In genomic region chr20:49104365-49104648, GRCh38 we compare ENCODE assay signal across 2 cellular contexts.
TF ChIP-seq lines count a peak whose summit lies in the region.

No MANE protein-coding gene starts in this region.

TF ChIP-seq in IMR-90, 13 proteins besides CTCF, POLR2A, EP300 and RAD21 (continued from another document):
- TF ChIP-seq BHLHE40 (IDR thresholded peaks at IDR 0.05; ENCODE audit: low read depth, low read length), result no peak
- no peak for TF ChIP-seq CHD1 (IDR thresholded peaks at IDR 0.05; ENCODE audit: low read depth, low read length)
- no peak for TF ChIP-seq RFX5 (IDR thresholded peaks at IDR 0.05; ENCODE audit: low read depth, low read length)
- TF ChIP-seq ELK1 (IDR thresholded peaks at IDR 0.05; ENCODE audit: borderline replicate concordance, low read depth, low read length), result no peak
- no peak for TF ChIP-seq MAFK (IDR thresholded peaks at IDR 0.05; ENCODE audit: low read depth, low read length)
- TF ChIP-seq USF2 (IDR thresholded peaks at IDR 0.05; ENCODE audit: low read depth, low read length), result no peak
- TF ChIP-seq CEBPB (IDR thresholded peaks at IDR 0.05; ENCODE audit: low read depth, low read length), result no peak

TF ChIP-seq in WTC11, 78 proteins besides CTCF, POLR2A, EP300 and RAD21 (continued from another document):
- peak; percentile 31; the same call in 1 of the 2 replicates for TF ChIP-seq USF2 (CRISPR knock-in tag; IDR thresholded peaks at IDR 0.05)
TF ChIP-seq in WTC11: peak in this region for 1.
